ENCODE assay signal across 13 cellular contexts in the genomic region with DNA sequence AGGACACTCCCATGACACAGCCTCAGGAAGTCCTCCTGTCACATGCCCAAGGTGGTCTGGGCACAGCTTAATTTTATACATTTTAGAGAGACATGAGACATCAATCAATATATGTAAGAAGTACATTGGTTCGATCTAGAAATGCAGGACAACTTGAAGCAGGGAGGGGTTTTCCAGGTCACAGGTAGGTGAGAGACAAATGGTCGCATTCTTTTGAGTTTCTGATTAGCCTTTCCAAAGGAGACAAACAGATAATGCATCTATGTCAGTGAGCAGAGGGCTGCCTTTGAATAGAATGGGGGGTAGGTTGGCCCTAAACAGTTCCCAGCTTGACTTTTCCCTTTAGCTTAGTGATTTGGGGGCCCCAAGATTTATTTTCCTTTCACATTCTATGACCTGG. TPM values are rescaled to one million over a fixed set of nuclear protein-coding genes. Genes with fewer than 3 reads are reported as not detected.
DNase-seq lines count a peak whose midpoint lies in the region; TF ChIP-seq lines count a peak whose summit lies in the region.
"Had no signal": no experiment of that assay in that cellular context is flagged by ENCODE, and none has a peak within 500 bp of the region (broad histone marks: within the 10 kb centered on the region; RNA-seq: fewer than 3 reads in every experiment).

No MANE protein-coding gene starts in this region.

- peak overlapping the region; percentile 72 for H3K4me3 ChIP-seq in GM23248
- H3K4me3 ChIP-seq in astrocyte of the spinal cord (ENCODE audit: low read depth, low read length): peak overlapping the region; percentile 43
- H3K4me3 ChIP-seq in kidney epithelial cell (ENCODE audit: low read depth, low read length): peak overlapping the region; percentile 27
- peak overlapping the region; percentile 73 for H3K4me3 ChIP-seq in skeletal muscle satellite cell (ENCODE audit: low read length)

- H3K4me3 Mint-ChIP-seq in activated naive CD4-positive, alpha-beta T cell treated with anti-CD3 and anti-CD28 coated beads for 36 hours: no peak overlapping the region
- H3K4me3 Mint-ChIP-seq: activated T-helper 17 cell treated with anti-CD3 and anti-CD28 coated beads, Interleukin-2, amount 50 U/mL, for 72 hours; stimulated activated effector memory CD8-positive, alpha-beta T cell treated with anti-CD3 and anti-CD28 coated beads, Interleukin-12 subunit alpha, Interleukin-12 subunit beta, amount 100 ng/mL, for 72 hours had no signal

- H3K4me1 ChIP-seq in GM23248 (ENCODE audit: insufficient read depth) (peaks cover 30% of the 10 kb centered on the region), skeletal muscle satellite cell (ENCODE audit: control insufficient read depth, insufficient read depth, low read length) (peaks cover 52% of the 10 kb centered on the region)

- H3K9me3 ChIP-seq in GM23248 (ENCODE audit: low read depth) (no peaks in the 10 kb centered on the region), skeletal muscle satellite cell (replicated peaks; ENCODE audit: low read length) (no peaks in the 10 kb centered on the region)

- peak overlapping the region; percentile 87 for H3K4me2 ChIP-seq in GM23248 (ENCODE audit: unreplicated experiment)
- H3K4me2 ChIP-seq in skeletal muscle satellite cell (ENCODE audit: low read length): peak overlapping the region; percentile 98
- H3K4me2 ChIP-seq: KMS-11 had no signal

- H3K27ac ChIP-seq in GM23248: peak overlapping the region; percentile 88
- H3K27ac ChIP-seq: KMS-11 had no signal

- H3F3A ChIP-seq in GM23248 (ENCODE audit: insufficient read depth): peaks cover 34% of the 10 kb centered on the region

- TF ChIP-seq CTCF in astrocyte of the spinal cord (IDR thresholded peaks at IDR 0.05; ENCODE audit: low read depth, low read length) (no peak), kidney epithelial cell (IDR thresholded peaks at IDR 0.05; ENCODE audit: insufficient read depth, low read length, poor library complexity, severe bottlenecking) (no peak)

- in situ Hi-C loops in GM23248 (cut with MboI): no loop called here
- in situ Hi-C loops in astrocyte of the spinal cord (cut with HindIII; ENCODE audit: low sequenced_read_pairs): no loop called here

- CTCF ChIA-PET in activated naive CD4-positive, alpha-beta T cell treated with anti-CD3 and anti-CD28 coated beads for 36 hours (lab: Charles Lee): no interaction called here

- H3K36me3 Mint-ChIP-seq in activated naive CD4-positive, alpha-beta T cell treated with anti-CD3 and anti-CD28 coated beads for 36 hours (ENCODE audit: low read depth): no peaks in the 10 kb centered on the region
- H3K36me3 Mint-ChIP-seq: stimulated activated effector memory CD8-positive, alpha-beta T cell treated with anti-CD3 and anti-CD28 coated beads, Interleukin-12 subunit alpha, Interleukin-12 subunit beta, amount 100 ng/mL, for 72 hours had no signal

- H3K36me3 ChIP-seq in GM23248 (ENCODE audit: low read depth) (no peaks in the 10 kb centered on the region), kidney epithelial cell (ENCODE audit: control insufficient read depth, insufficient read depth, low read length) (no peaks in the 10 kb centered on the region), skeletal muscle satellite cell (ENCODE audit: insufficient read depth, low read length) (no peaks in the 10 kb centered on the region)

- no peaks in the 10 kb centered on the region for H3K9me3 Mint-ChIP-seq in activated naive CD4-positive, alpha-beta T cell treated with anti-CD3 and anti-CD28 coated beads for 36 hours
- H3K9me3 Mint-ChIP-seq: activated T-helper 17 cell treated with anti-CD3 and anti-CD28 coated beads, Interleukin-2, amount 50 U/mL, for 72 hours; stimulated activated effector memory CD8-positive, alpha-beta T cell treated with anti-CD3 and anti-CD28 coated beads, Interleukin-12 subunit alpha, Interleukin-12 subunit beta, amount 100 ng/mL, for 72 hours had no signal

- no peak overlapping the region for H3K27ac Mint-ChIP-seq in activated naive CD4-positive, alpha-beta T cell treated with anti-CD3 and anti-CD28 coated beads for 36 hours
- H3K27ac Mint-ChIP-seq: activated T-helper 17 cell treated with anti-CD3 and anti-CD28 coated beads, Interleukin-2, amount 50 U/mL, for 72 hours; stimulated activated effector memory CD8-positive, alpha-beta T cell treated with anti-CD3 and anti-CD28 coated beads, Interleukin-12 subunit alpha, Interleukin-12 subunit beta, amount 100 ng/mL, for 72 hours had no signal

- no peaks in the 10 kb centered on the region for H3K9me2 ChIP-seq in GM23248 (ENCODE audit: insufficient read depth)

- H2AFZ ChIP-seq in GM23248: peak overlapping the region; percentile 56

- no peaks in the 10 kb centered on the region for H3K4me1 Mint-ChIP-seq in activated naive CD4-positive, alpha-beta T cell treated with anti-CD3 and anti-CD28 coated beads for 36 hours (ENCODE audit: low read depth)
- H3K4me1 Mint-ChIP-seq: activated T-helper 17 cell treated with anti-CD3 and anti-CD28 coated beads, Interleukin-2, amount 50 U/mL, for 72 hours; stimulated activated effector memory CD8-positive, alpha-beta T cell treated with anti-CD3 and anti-CD28 coated beads, Interleukin-12 subunit alpha, Interleukin-12 subunit beta, amount 100 ng/mL, for 72 hours had no signal

- intact Hi-C loops in activated naive CD4-positive, alpha-beta T cell treated with anti-CD3 and anti-CD28 coated beads for 36 hours (cut with micrococcal nuclease): no loop called here

- peak overlapping the region; percentile 87 for H3K9ac ChIP-seq in GM23248
- H3K9ac ChIP-seq in skeletal muscle satellite cell (ENCODE audit: low read depth, low read length): peak overlapping the region; percentile 84
- H3K9ac ChIP-seq: KMS-11 had no signal

- H3K27me3 ChIP-seq in GM23248 (replicated peaks; ENCODE audit: insufficient read depth) (no peaks in the 10 kb centered on the region), kidney epithelial cell (ENCODE audit: control insufficient read depth, insufficient read depth, low read length) (no peaks in the 10 kb centered on the region), skeletal muscle satellite cell (ENCODE audit: control insufficient read depth, insufficient read depth, low read length) (no peaks in the 10 kb centered on the region)

- no peak for DNase-seq in GM23248
- DNase-seq in astrocyte of the spinal cord (ENCODE audit: low read depth, low spot score): no peak
- DNase-seq in kidney epithelial cell (ENCODE audit: low read depth): no peak
- no peak for DNase-seq in SHP77 treated with DMSO at 0.1 percent for 48 hours (lab: John Stamatoyannopoulos, UW)
- no peak for DNase-seq in AML-193 (lab: John Stamatoyannopoulos, UW)
- DNase-seq in epidermal melanocyte (ENCODE audit: insufficient read length, low spot score): no peak
- DNase-seq in activated naive CD4-positive, alpha-beta T cell treated with anti-CD3 and anti-CD28 coated beads for 36 hours: no peak
- DNase-seq: central memory CD4-positive, alpha-beta T cell; NCI-H2171 treated with DMSO at 0.1 percent for 48 hours had no signal

- peaks cover 7% of the 10 kb centered on the region for H3K27me3 Mint-ChIP-seq in activated naive CD4-positive, alpha-beta T cell treated with anti-CD3 and anti-CD28 coated beads for 36 hours (ENCODE audit: low read depth)

- 95 to 96% methylated on average over 2 of the region's 2 CpGs for WGBS in GM23248 (ENCODE audit: low coverage in 1 of 2, low lambda C conversion rate in 2 of 2, missing lambda C conversion rate in 2 of 2), 2 experiments

- H4K20me1 ChIP-seq in GM23248 (ENCODE audit: insufficient read depth): no peaks in the 10 kb centered on the region

- peaks cover 38% of the 10 kb centered on the region for H3K79me2 ChIP-seq in GM23248 (ENCODE audit: insufficient read depth)

RNA-seq across cellular contexts. Expression of a gene that starts 2.5 kb away (rescaled TPM):
- total RNA-seq in GM23248 (2014; rRNA removed; shearing (Covaris generic)): 11.1 and 17.8 TPM in 2 replicates
- 15.3 and 16.4 TPM in 2 replicates for polyA plus RNA-seq in GM23248 (2016; fragmentation: Nextera tagmentation; extraction: Ambion mirVana)
- total RNA-seq in kidney epithelial cell: 43.3 and 44.2 TPM in 2 replicates
- 12.2 and 22.9 TPM in 2 replicates for total RNA-seq in skeletal muscle satellite cell (2012; rRNA removed)
- not detected for total RNA-seq in activated naive CD4-positive, alpha-beta T cell treated with anti-CD3 and anti-CD28 coated beads for 36 hours
- total RNA-seq: activated T-helper 17 cell treated with anti-CD3 and anti-CD28 coated beads, Interleukin-2, amount 50 U/mL, for 72 hours had no signal

Comparison
In these comparisons a context has a peak if more than half of its experiments do, and no peak if none do; other contexts are left out.
1. RNA of a gene that starts 2.5 kb away (total RNA-seq): 43.3 to 44.2 TPM in kidney epithelial cell and 11.1 to 17.8 TPM in GM23248; not detected in activated naive CD4-positive, alpha-beta T cell treated with anti-CD3 and anti-CD28 coated beads for 36 hours; every median in the first group is over 10 times any median in the second.
2. Peak in every context shown above with its lines, with median percentiles within 50 percentile points of each other: H3K4me3 ChIP-seq.